ENCODE assay signal across 8 cellular contexts in the genomic region with DNA sequence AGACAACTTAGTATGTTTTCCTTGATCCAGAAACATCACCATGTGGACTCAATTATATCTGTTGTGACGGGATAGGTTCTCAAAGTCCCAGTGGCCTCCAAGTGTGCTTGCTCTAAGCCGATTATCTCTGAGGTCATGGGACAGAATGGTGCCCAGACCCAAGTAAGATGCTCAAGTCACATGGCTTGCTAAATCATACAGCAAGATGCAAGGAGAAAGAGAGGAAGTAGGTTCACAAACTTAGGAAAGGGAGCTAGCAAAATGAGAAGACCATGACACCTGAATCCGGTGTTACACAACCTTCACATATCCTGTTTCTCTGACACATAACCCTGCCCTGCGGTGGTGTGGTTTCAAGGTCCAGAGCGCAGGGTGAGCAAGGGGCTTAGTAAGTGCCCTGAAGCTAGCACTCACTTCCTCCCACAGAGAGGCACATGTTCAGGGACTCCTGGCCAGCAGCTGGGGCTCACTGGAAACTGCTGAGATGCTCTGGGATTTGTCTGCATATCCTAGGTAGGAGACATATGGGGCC.
DNase-seq lines count a peak whose midpoint lies in the region; ATAC-seq and TF ChIP-seq lines count a peak whose summit lies in the region.

No MANE protein-coding gene starts in this region.

- H3K4me3 ChIP-seq in astrocyte of the spinal cord (ENCODE audit: low read depth, low read length) = no peak overlapping the region

- ATAC-seq in GM21381 (IDR thresholded peaks at IDR 0.05; ENCODE audit: unreplicated experiment) = peak; percentile 100
- ATAC-seq in HG03571 (IDR thresholded peaks at IDR 0.05; ENCODE audit: unreplicated experiment) = peak; percentile 99
- peak; percentile 88 for ATAC-seq in sciatic nerve

- peak; percentile 33 to 58 for DNase-seq in AML-193 (lab: John Stamatoyannopoulos, UW)
- peak; percentile 92 for DNase-seq in astrocyte of the spinal cord (ENCODE audit: low read depth, low spot score)
- no peak for DNase-seq in sciatic nerve (ENCODE audit: low spot score)
- no peak for DNase-seq in mesenteric fat pad (ENCODE audit: low spot score)
- no peak for DNase-seq in HuH-7.5 (ENCODE audit: low spot score)
- DNase-seq in NCI-H1105 (lab: John Stamatoyannopoulos, UW) = no peak

- intact Hi-C loops in sciatic nerve (cut with DNase I) = no loop called here

- no peak for TF ChIP-seq CTCF in astrocyte of the spinal cord (IDR thresholded peaks at IDR 0.05; ENCODE audit: low read depth, low read length)

- in situ Hi-C loops in astrocyte of the spinal cord (cut with HindIII; ENCODE audit: low sequenced_read_pairs) = no loop called here

Comparison
In these comparisons a context has a peak if more than half of its experiments do, and no peak if none do; other contexts are left out.
1. DNase-seq: peak in AML-193 (2 of 2) and astrocyte of the spinal cord (single experiment); none in sciatic nerve (single experiment), mesenteric fat pad (single experiment), HuH-7.5 (single experiment) and NCI-H1105 (single experiment).
2. Peak in every context shown above with its lines, with median percentiles within 50 percentile points of each other: ATAC-seq.